In genomic region chr10:23383637-23384036, GRCh38 we compare ENCODE assay signal across 1 cellular context.
TF ChIP-seq lines count a peak whose summit lies in the region.

No MANE protein-coding gene starts in this region.

TF ChIP-seq in IMR-90, 13 proteins besides CTCF, POLR2A, EP300 and RAD21 (continued from another document):
- TF ChIP-seq, protein P1, sequence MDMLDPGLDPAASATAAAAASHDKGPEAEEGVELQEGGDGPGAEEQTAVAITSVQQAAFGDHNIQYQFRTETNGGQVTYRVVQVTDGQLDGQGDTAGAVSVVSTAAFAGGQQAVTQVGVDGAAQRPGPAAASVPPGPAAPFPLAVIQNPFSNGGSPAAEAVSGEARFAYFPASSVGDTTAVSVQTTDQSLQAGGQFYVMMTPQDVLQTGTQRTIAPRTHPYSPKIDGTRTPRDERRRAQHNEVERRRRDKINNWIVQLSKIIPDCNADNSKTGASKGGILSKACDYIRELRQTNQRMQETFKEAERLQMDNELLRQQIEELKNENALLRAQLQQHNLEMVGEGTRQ (IDR thresholded peaks at IDR 0.05; ENCODE audit: low read depth, low read length): no peak
- TF ChIP-seq FOS (IDR thresholded peaks at IDR 0.05; ENCODE audit: low read depth, low read length) (no peak), RCOR1 (IDR thresholded peaks at IDR 0.05; ENCODE audit: insufficient replicate concordance, low read length) (no peak), CHD1 (IDR thresholded peaks at IDR 0.05; ENCODE audit: low read depth, low read length) (no peak)
- TF ChIP-seq, protein P2, sequence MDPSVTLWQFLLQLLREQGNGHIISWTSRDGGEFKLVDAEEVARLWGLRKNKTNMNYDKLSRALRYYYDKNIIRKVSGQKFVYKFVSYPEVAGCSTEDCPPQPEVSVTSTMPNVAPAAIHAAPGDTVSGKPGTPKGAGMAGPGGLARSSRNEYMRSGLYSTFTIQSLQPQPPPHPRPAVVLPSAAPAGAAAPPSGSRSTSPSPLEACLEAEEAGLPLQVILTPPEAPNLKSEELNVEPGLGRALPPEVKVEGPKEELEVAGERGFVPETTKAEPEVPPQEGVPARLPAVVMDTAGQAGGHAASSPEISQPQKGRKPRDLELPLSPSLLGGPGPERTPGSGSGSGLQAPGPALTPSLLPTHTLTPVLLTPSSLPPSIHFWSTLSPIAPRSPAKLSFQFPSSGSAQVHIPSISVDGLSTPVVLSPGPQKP (IDR thresholded peaks at IDR 0.05; ENCODE audit: borderline replicate concordance, low read depth, low read length): no peak
